ENCODE assay signal across 8 cellular contexts in the genomic region with DNA sequence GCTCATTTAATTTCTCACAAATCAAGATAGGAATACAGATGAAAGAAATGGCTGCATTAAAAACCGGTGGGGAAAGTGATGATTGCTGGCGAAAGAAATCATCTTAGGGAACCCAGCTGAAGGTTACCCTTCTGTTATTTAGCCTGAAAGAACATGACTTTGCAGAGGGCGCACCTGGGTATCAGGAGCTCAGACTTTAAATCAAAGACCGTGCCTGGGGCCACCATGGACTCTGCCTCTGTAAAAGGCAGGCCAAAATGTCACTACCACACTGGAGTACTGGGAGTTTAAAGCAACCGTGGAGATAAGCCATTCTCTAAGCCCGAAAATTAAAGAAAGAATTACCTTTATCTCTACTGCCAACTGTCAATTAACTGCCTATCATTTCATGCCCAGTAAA. TPM values are rescaled to one million over a fixed set of nuclear protein-coding genes. Genes with fewer than 3 reads are reported as not detected.
"Had no signal": no experiment of that assay in that cellular context is flagged by ENCODE, and none has a peak within 500 bp of the region (broad histone marks: within the 10 kb centered on the region; RNA-seq: fewer than 3 reads in every experiment).

No MANE protein-coding gene starts in this region.

- H3K4me2 ChIP-seq: KMS-11 had no signal

- H3K27ac ChIP-seq: HL-60, KMS-11 had no signal

- FAIRE-seq: HTR-8/SVneo, K562 had no signal

- ATAC-seq: K562 had no signal

- H3K4me3 ChIP-seq: K562 had no signal

- DNase-seq: IMR-90, KBM-7, KG1 had no signal

- H3K9ac ChIP-seq: KMS-11 had no signal

RNA-seq across cellular contexts. Expression of a gene that starts 24.3 kb away (rescaled TPM):
- total RNA-seq: HT1080, IMR-90 had no signal
- polyA plus RNA-seq: IMR-90, K562 had no signal
